18 cellular contexts compared by ENCODE assay signal in the genomic region with DNA sequence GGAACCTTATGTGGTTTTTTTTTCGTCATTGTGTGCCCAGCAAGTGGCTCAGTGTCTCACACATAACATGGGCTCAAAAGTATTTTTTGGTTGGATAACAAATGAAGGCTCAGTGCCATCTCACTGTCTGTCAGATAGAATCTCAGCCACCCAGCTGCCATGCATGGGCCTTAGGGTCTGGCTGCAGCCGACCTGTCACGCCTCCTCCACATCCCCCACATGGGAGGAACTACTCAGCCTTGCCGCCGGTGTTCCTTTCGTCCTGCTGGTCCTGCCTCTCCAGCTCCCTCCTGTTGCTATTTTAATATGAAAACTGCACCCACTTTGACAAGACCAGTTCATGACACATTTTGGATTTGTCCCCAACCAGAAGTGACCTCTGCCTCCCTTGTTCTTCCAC.
A peak's percentile ranks its signal among the peaks of the same experiment; 100 is the strongest.
DNase-seq lines count a peak whose midpoint lies in the region; ATAC-seq, FAIRE-seq and TF ChIP-seq lines count a peak whose summit lies in the region.
"Had no signal": no experiment of that assay in that cellular context is flagged by ENCODE, and none has a peak within 500 bp of the region (broad histone marks: within the 10 kb centered on the region; RNA-seq: fewer than 3 reads in every experiment).

No MANE protein-coding gene starts in this region.

- H4K5ac ChIP-seq in H1 (ENCODE audit: insufficient read length, low read depth, low read length) = no peak overlapping the region

- H2BK5ac ChIP-seq in H1 (ENCODE audit: low read depth, low read length) = no peak overlapping the region

- H3K27me3 Mint-ChIP-seq in neural crest cell (ENCODE audit: low read depth) (peaks cover 19% of the 10 kb centered on the region), Caco-2 (ENCODE audit: insufficient read depth, unreplicated experiment) (no peaks in the 10 kb centered on the region)

- no peak for TF ChIP-seq CTCF in SK-N-SH (IDR thresholded peaks at IDR 0.05)
- TF ChIP-seq CTCF in H1 (IDR thresholded peaks at IDR 0.05; ENCODE audit: control extremely low read depth in 1 of 3, insufficient read depth in 1 of 3, low read depth in 1 of 3, low read length in 3 of 3) = no peak
- TF ChIP-seq CTCF in neural crest cell (conservative IDR thresholded peaks at IDR 0.05) = no peak
- TF ChIP-seq CTCF in Caco-2 (IDR thresholded peaks at IDR 0.05; ENCODE audit: insufficient read depth in 1 of 2, low read depth in 1 of 2, low read length in 1 of 2, severe bottlenecking in 1 of 2, unreplicated experiment in 1 of 2) = no peak

- no peaks in the 10 kb centered on the region for H3K79me1 ChIP-seq in H1 (ENCODE audit: low read depth, low read length)

- H2BK20ac ChIP-seq in H1 (ENCODE audit: low read length) = no peak overlapping the region

- H3K4me2 ChIP-seq in SK-N-SH (no peak overlapping the region), H1 (ENCODE audit: insufficient read depth in 1 of 2, low read depth in 2 of 2, low read length in 2 of 2) (no peak overlapping the region)
- H3K4me2 ChIP-seq: KMS-11 had no signal

- H3K9me3 ChIP-seq in SK-N-SH (no peaks in the 10 kb centered on the region), H1 (ENCODE audit: insufficient read depth in 2 of 2, low read depth in 1 of 2, low read length in 1 of 2) (no peaks in the 10 kb centered on the region), Caco-2 (no peaks in the 10 kb centered on the region)

- no peak overlapping the region for H2AFZ ChIP-seq in SK-N-SH (ENCODE audit: low read depth)
- H2AFZ ChIP-seq in H1 (ENCODE audit: low read length) = no peak overlapping the region

- no peaks in the 10 kb centered on the region for H3K36me3 ChIP-seq in SK-N-SH (replicated peaks in 1 of 2; ENCODE audit: control insufficient read depth in 1 of 2, insufficient read depth in 2 of 2, low read length in 1 of 2)
- H3K36me3 ChIP-seq in H1 (ENCODE audit: control insufficient read depth in 2 of 4, insufficient read depth in 4 of 4, low read length in 3 of 4) = no peaks in the 10 kb centered on the region
- no peaks in the 10 kb centered on the region for H3K36me3 ChIP-seq in Caco-2 (ENCODE audit: control insufficient read depth, insufficient read depth, low read length)

- TF ChIP-seq RAD21 in SK-N-SH (IDR thresholded peaks at IDR 0.05; ENCODE audit: low read length) (no peak), H1 (IDR thresholded peaks at IDR 0.05 in 1 of 2, conservative IDR thresholded peaks at IDR 0.05 in 1 of 2; ENCODE audit: low read depth in 2 of 2, low read length in 2 of 2) (no peak)

- no peak overlapping the region for H2BK15ac ChIP-seq in H1 (ENCODE audit: low read length)

- H3K4me3 ChIP-seq in SK-N-SH (ENCODE audit: low read depth in 2 of 2, low read length in 1 of 2) (no peak overlapping the region), H1 (ENCODE audit: extremely low read depth in 1 of 4, insufficient read depth in 2 of 4, low read depth in 3 of 4, low read length in 4 of 4) (no peak overlapping the region), Caco-2 (ENCODE audit: low read depth, low read length) (no peak overlapping the region)

- intact Hi-C loops in Caco-2 (cut with micrococcal nuclease; ENCODE audit: unreplicated experiment) = no loop called here

- no peak overlapping the region; the same call in 1 of the 2 replicates for H2BK12ac ChIP-seq in H1 (ENCODE audit: low read depth, low read length)

- no TSS peak for BruUV-seq in Caco-2 (replicated peaks; lab: Mats Ljungman, UMichigan)

- H3K14ac ChIP-seq in H1 (ENCODE audit: insufficient read length) = no peak overlapping the region

- no peaks in the 10 kb centered on the region for H3K27me3 ChIP-seq in SK-N-SH (ENCODE audit: insufficient read depth)
- H3K27me3 ChIP-seq in H1 (replicated peaks in 1 of 4; ENCODE audit: control insufficient read depth in 3 of 4, extremely low read depth in 1 of 4, insufficient read depth in 3 of 4, low read length in 3 of 4) = no peaks in the 10 kb centered on the region; a peak in 1 of 7 replicates
- H3K27me3 ChIP-seq in Caco-2 (replicated peaks; ENCODE audit: control insufficient read depth, insufficient read depth, low read length) = no peaks in the 10 kb centered on the region

- H4K91ac ChIP-seq in H1 (replicated peaks; ENCODE audit: insufficient read length, low read length) = no peak overlapping the region

- H2AK5ac ChIP-seq in H1 (ENCODE audit: low read depth, low read length) = no peak overlapping the region

- H4K8ac ChIP-seq in H1 (ENCODE audit: extremely low read depth, insufficient read depth, low read length) = no peak overlapping the region

- 56% methylated on average over 6 of the region's 6 CpGs for WGBS in SK-N-SH (ENCODE audit: low lambda C conversion rate)
- 71% methylated on average over 6 of the region's 6 CpGs; no CpG with 5 or more reads in 1 of the 2 experiments for WGBS in H1 (ENCODE audit: extremely low coverage in 1 of 2, insufficient coverage in 1 of 2, insufficient read length in 1 of 2, insufficient replicate concordance in 2 of 2, low coverage in 1 of 2, low lambda C conversion rate in 2 of 2, missing lambda C conversion rate in 1 of 2), 2 experiments

- H3K27ac ChIP-seq in SK-N-SH (ENCODE audit: low read depth in 2 of 2, low read length in 1 of 2) (no peak overlapping the region), H1 (ENCODE audit: low read depth, low read length) (no peak overlapping the region)
- H3K27ac ChIP-seq: C4-2B, KMS-11 had no signal

- no peak for FAIRE-seq in H1 (lab: Jason Lieb, UNC)
- FAIRE-seq: D721Med, G401.6, GM12892, HepG2, HTR-8/SVneo had no signal

- TF ChIP-seq EP300 in SK-N-SH (IDR thresholded peaks at IDR 0.05; ENCODE audit: borderline replicate concordance in 1 of 2, low read depth in 1 of 2, low read length in 1 of 2) (no peak), H1 (IDR thresholded peaks at IDR 0.05; ENCODE audit: borderline replicate concordance in 1 of 2, low read depth in 2 of 2, low read length in 2 of 2) (no peak)

- H3K9me3 Mint-ChIP-seq in neural crest cell (no peaks in the 10 kb centered on the region), Caco-2 (ENCODE audit: unreplicated experiment) (no peaks in the 10 kb centered on the region)
- H3K9me3 Mint-ChIP-seq: CD4-positive, alpha-beta memory T cell had no signal

- H3K23ac ChIP-seq in H1 (ENCODE audit: insufficient read length) = no peak overlapping the region

- no peaks in the 10 kb centered on the region for H3F3A ChIP-seq in SK-N-SH (replicated peaks; ENCODE audit: insufficient read depth)

- H3K36me3 Mint-ChIP-seq in neural crest cell (ENCODE audit: low read depth) (no peaks in the 10 kb centered on the region), Caco-2 (ENCODE audit: insufficient read depth, unreplicated experiment) (no peaks in the 10 kb centered on the region)
- H3K36me3 Mint-ChIP-seq: CD4-positive, alpha-beta memory T cell had no signal

- H3K27ac Mint-ChIP-seq in neural crest cell (ENCODE audit: unreplicated experiment) = peak overlapping the region; percentile 64
- no peak overlapping the region for H3K27ac Mint-ChIP-seq in Caco-2 (ENCODE audit: unreplicated experiment)
- H3K27ac Mint-ChIP-seq: HFFc6 had no signal

- no peaks in the 10 kb centered on the region for H3K9me2 ChIP-seq in SK-N-SH

- no peak overlapping the region for H3K18ac ChIP-seq in H1 (ENCODE audit: extremely low read depth, low read length)

- H3K4me1 Mint-ChIP-seq in neural crest cell (peaks cover 24% of the 10 kb centered on the region), Caco-2 (ENCODE audit: low read depth, unreplicated experiment) (no peaks in the 10 kb centered on the region)

- H3K4me1 ChIP-seq in SK-N-SH (ENCODE audit: control insufficient read depth in 1 of 2, insufficient read depth in 2 of 2, low read depth in 1 of 2, low read length in 1 of 2) (peaks cover 0 to 5% of the 10 kb centered on the region in 2 experiments; a peak in 2 of 4 replicates), H1 (replicated peaks in 1 of 4; ENCODE audit: control insufficient read depth in 3 of 4, insufficient read depth in 4 of 4, low read length in 3 of 4) (peaks cover 0 to 13% (median 8%) of the 10 kb centered on the region in 4 experiments; a peak in 5 of 7 replicates), Caco-2 (no peaks in the 10 kb centered on the region)

- DNase-seq in SK-N-SH (peak; percentile 41), H1 (ENCODE audit: low read depth in 1 of 2, low spot score in 2 of 2) (no peak), neural crest cell (ENCODE audit: low read depth, low spot score) (no peak), SHP77 treated with DMSO at 0.1 percent for 48 hours (lab: John Stamatoyannopoulos, UW) (no peak), Caco-2 (no peak), DMS153 treated with DMSO at 0.1 percent for 48 hours (lab: John Stamatoyannopoulos, UW; ENCODE audit: unreplicated experiment) (no peak)
- DNase-seq: ACHN; CD4-positive, alpha-beta memory T cell; HCEC 1CT; HFFc6 had no signal

- TF ChIP-seq POLR2A in H1 (IDR thresholded peaks at IDR 0.05; ENCODE audit: control extremely low read depth in 1 of 2, low read depth in 2 of 2, low read length in 2 of 2) = no peak

- H4K20me1 ChIP-seq in SK-N-SH (ENCODE audit: insufficient read depth) = no peaks in the 10 kb centered on the region
- no peaks in the 10 kb centered on the region for H4K20me1 ChIP-seq in H1 (replicated peaks in 1 of 2; ENCODE audit: control insufficient read depth in 1 of 2, insufficient read depth in 2 of 2, low read length in 2 of 2)

- no peak overlapping the region for H2BK120ac ChIP-seq in H1 (replicated peaks; ENCODE audit: low read depth, low read length)

- CTCF ChIA-PET in SK-N-SH (lab: Yijun Ruan, JAX) = no interaction called here
- CTCF ChIA-PET in H1 (lab: Charles Lee; ENCODE audit: partially characterized antibody) = no interaction called here
- CTCF ChIA-PET in Caco-2 (lab: Charles Lee) = no interaction called here

- no peak for ATAC-seq in SK-N-SH treated with all-trans-retinoic acid at 6 μM for 48 hours
- ATAC-seq: HepG2 had no signal

- H3K79me2 ChIP-seq in SK-N-SH (ENCODE audit: insufficient read depth) (no peaks in the 10 kb centered on the region), H1 (ENCODE audit: control insufficient read depth in 1 of 2, insufficient read depth in 2 of 2, low read length in 2 of 2) (no peaks in the 10 kb centered on the region)

- H3K4ac ChIP-seq in H1 (replicated peaks; ENCODE audit: insufficient read length, low read depth, low read length) = peak overlapping the region; percentile 39

- H3K23me2 ChIP-seq in H1 (ENCODE audit: low read depth, low read length) = no peaks in the 10 kb centered on the region

- H3K4me3 Mint-ChIP-seq in neural crest cell (no peak overlapping the region), Caco-2 (ENCODE audit: unreplicated experiment) (no peak overlapping the region)
- H3K4me3 Mint-ChIP-seq: CD4-positive, alpha-beta memory T cell; HFFc6 had no signal

- POLR2A ChIA-PET in SK-N-SH (lab: Yijun Ruan, JAX) = no interaction called here
- POLR2A ChIA-PET in H1 (lab: Charles Lee; ENCODE audit: partially characterized antibody) = no interaction called here
- POLR2A ChIA-PET in Caco-2 (lab: Charles Lee) = no interaction called here

- no peak overlapping the region for H3K9ac ChIP-seq in SK-N-SH
- H3K9ac ChIP-seq in H1 (replicated peaks in 1 of 4; ENCODE audit: extremely low read depth in 1 of 4, low read depth in 3 of 4, low read length in 3 of 4) = no peak overlapping the region
- H3K9ac ChIP-seq: KMS-11 had no signal

- H3K56ac ChIP-seq in H1 (replicated peaks; ENCODE audit: insufficient read length, low read depth, low read length) = no peak overlapping the region

TF ChIP-seq in SK-N-SH treated with all-trans-retinoic acid at 6 μM for 48 hours, 23 proteins besides CTCF, POLR2A, EP300 and RAD21 (continues in another document):
- TF ChIP-seq ZNF8 (CRISPR knock-in tag; IDR thresholded peaks at IDR 0.05) = no peak
